Comparison of ENCODE assay signal across 12 cellular contexts in genomic region chr10:70234668-70235447, GRCh38. TPM values are rescaled to one million over a fixed set of nuclear protein-coding genes. Genes with fewer than 3 reads are reported as not detected.
DNase-seq lines count a peak whose midpoint lies in the region; ATAC-seq and TF ChIP-seq lines count a peak whose summit lies in the region.
"Had no signal": no experiment of that assay in that cellular context is flagged by ENCODE, and none has a peak within 500 bp of the region (broad histone marks: within the 10 kb centered on the region; RNA-seq: fewer than 3 reads in every experiment).

No MANE protein-coding gene starts in this region.

- H2AK5ac ChIP-seq in H9 (ENCODE audit: insufficient read length, low read length), result no peak overlapping the region

- H3K27me3 ChIP-seq in H9 (ENCODE audit: insufficient read depth, low read length), result no peaks in the 10 kb centered on the region

- H4K20me1 ChIP-seq in H9 (ENCODE audit: control insufficient read depth, insufficient read depth, insufficient read length), result no peaks in the 10 kb centered on the region

- peaks cover 8 to 13% of the 10 kb centered on the region in 2 experiments for H3K4me1 Mint-ChIP-seq in H9
- peaks cover 9 to 29% (median 21%) of the 10 kb centered on the region in 4 donors for H3K4me1 Mint-ChIP-seq in naive thymus-derived CD8-positive, alpha-beta T cell

- H3K36me3 Mint-ChIP-seq in H9 (ENCODE audit: insufficient read depth in 1 of 3, low read depth in 3 of 3), result peaks cover 7 to 18% (median 13%) of the 10 kb centered on the region in 3 experiments; a peak in 6 of 7 replicates
- peaks cover 0 to 2% (median 0%) of the 10 kb centered on the region in 3 donors for H3K36me3 Mint-ChIP-seq in naive thymus-derived CD8-positive, alpha-beta T cell

- H4K91ac ChIP-seq in H9 (ENCODE audit: insufficient read length, low read depth, low read length), result no peak overlapping the region

- no peak overlapping the region for H2BK20ac ChIP-seq in H9 (ENCODE audit: low read depth, low read length, poor library complexity, severe bottlenecking)

- H3K9ac ChIP-seq in H9 (ENCODE audit: extremely low read depth, insufficient read length, low read length), result no peak overlapping the region

- H3K9me3 Mint-ChIP-seq in H9, result peaks cover 15 to 26% of the 10 kb centered on the region in 2 experiments
- no peaks in the 10 kb centered on the region for H3K9me3 Mint-ChIP-seq in naive thymus-derived CD8-positive, alpha-beta T cell

- H4K5ac ChIP-seq in H9 (ENCODE audit: insufficient read length, low read depth, low read length), result no peak overlapping the region

- H3K14ac ChIP-seq in H9 (ENCODE audit: insufficient read depth, low read length), result no peak overlapping the region

- no peak for TF ChIP-seq CTCF in H9 (conservative IDR thresholded peaks at IDR 0.05)

- no peak overlapping the region for H3K27ac ChIP-seq in H9 (ENCODE audit: insufficient read length, low read depth, low read length)

- H3K79me1 ChIP-seq in H9 (ENCODE audit: insufficient read depth, low read depth, low read length, poor library complexity, severe bottlenecking), result no peaks in the 10 kb centered on the region

- POLR2A ChIA-PET in naive thymus-derived CD8-positive, alpha-beta T cell (lab: Charles Lee), result interaction anchor here (0.7 kb wide), 1 partner anchor 35 kb away, joined by 3 read pairs; no protein-coding TSS in a partner anchor

- no peak overlapping the region for H3K56ac ChIP-seq in H9 (ENCODE audit: insufficient read length, low read depth, low read length)

- peaks cover 5% of the 10 kb centered on the region; the same call in 1 of the 2 replicates for H3K79me2 ChIP-seq in H9 (ENCODE audit: insufficient read depth, low read length)

- H3K23ac ChIP-seq in H9 (ENCODE audit: insufficient read length, low read depth, low read length), result no peak overlapping the region

- H2BK120ac ChIP-seq in H9 (ENCODE audit: low read depth, low read length, poor library complexity, severe bottlenecking), result no peak overlapping the region

- H2BK5ac ChIP-seq in H9 (ENCODE audit: insufficient read length, low read length), result no peak overlapping the region

- H3K9me3 ChIP-seq in H9 (ENCODE audit: control insufficient read depth, low read depth, low read length), result no peaks in the 10 kb centered on the region

- peak; percentile 67 for DNase-seq in AG08395 (ENCODE audit: low spot score)
- no peak for DNase-seq in H9
- DNase-seq in amniotic stem cell (lab: John Stamatoyannopoulos, UW), result peak; percentile 27
- DNase-seq in naive thymus-derived CD8-positive, alpha-beta T cell, result no peak
- DNase-seq in activated CD8-positive, alpha-beta memory T cell treated with anti-CD3 and anti-CD28 coated beads for 24 hours, result no peak
- DNase-seq: mesendoderm, NCI-H1436 treated with DMSO at 0.1 percent for 48 hours had no signal

- H2AFZ ChIP-seq in H9 (ENCODE audit: low read length), result no peak overlapping the region

- no peak overlapping the region for H3T11ph ChIP-seq in H9 (ENCODE audit: low read length)

- no peak overlapping the region for H3K18ac ChIP-seq in H9 (ENCODE audit: insufficient read length, low read depth, low read length)

- no CpG with 5 or more reads among the region's 18 CpGs for WGBS in H9 (ENCODE audit: extremely low coverage, insufficient read length, low lambda C conversion rate)

- H3K4ac ChIP-seq in H9 (ENCODE audit: low read depth, low read length), result no peak overlapping the region

- H3K4me1 ChIP-seq in H9 (ENCODE audit: insufficient read depth, low read length), result no peaks in the 10 kb centered on the region

- ATAC-seq in naive thymus-derived CD8-positive, alpha-beta T cell, result no peak
- no peak for ATAC-seq in GM18858 (IDR thresholded peaks at IDR 0.05; ENCODE audit: unreplicated experiment)
- no peak for ATAC-seq in HG02642 (IDR thresholded peaks at IDR 0.05; ENCODE audit: poor library complexity, unreplicated experiment)
- ATAC-seq in HG02973 (IDR thresholded peaks at IDR 0.05; ENCODE audit: unreplicated experiment), result no peak

- no peak overlapping the region for H2BK15ac ChIP-seq in H9 (ENCODE audit: low read depth, low read length)

- no peak overlapping the region for H3K27ac Mint-ChIP-seq in H9
- H3K27ac Mint-ChIP-seq in naive thymus-derived CD8-positive, alpha-beta T cell, result peak overlapping the region in 4 of 10 donors; percentile 44 to 81 (median 64)

- peak overlapping the region; percentile 29 to 46; a peak in 3 of 5 replicates for H3K4me3 Mint-ChIP-seq in H9
- peak overlapping the region in 8 of 10 donors; percentile 20 to 73 (median 48) for H3K4me3 Mint-ChIP-seq in naive thymus-derived CD8-positive, alpha-beta T cell

- no peak overlapping the region for H2BK12ac ChIP-seq in H9 (ENCODE audit: insufficient read length, low read depth, low read length)

- H3K27me3 Mint-ChIP-seq in H9 (ENCODE audit: low read depth), result peaks cover 3% of the 10 kb centered on the region
- peaks cover 0 to 1% (median 0%) of the 10 kb centered on the region in 5 donors for H3K27me3 Mint-ChIP-seq in naive thymus-derived CD8-positive, alpha-beta T cell

- no peak overlapping the region for H4K8ac ChIP-seq in H9 (replicated peaks; ENCODE audit: insufficient read length, low read depth, low read length)

- no peak overlapping the region for H3K4me2 ChIP-seq in H9 (ENCODE audit: insufficient read depth, insufficient read length, low read length)

- peaks cover 14% of the 10 kb centered on the region for H3K23me2 ChIP-seq in H9 (ENCODE audit: insufficient read length, low read depth, low read length, poor library complexity, severe bottlenecking)

RNA-seq across cellular contexts. Expression of gene PPA1, which starts 1.6 kb away (rescaled TPM):
- 115 and 117 TPM in 2 replicates for total RNA-seq in H9 (2021)
- total RNA-seq in naive thymus-derived CD8-positive, alpha-beta T cell, result 10 to 100 TPM; 51.0 to 57.4 TPM
- polyA plus RNA-seq in naive thymus-derived CD8-positive, alpha-beta T cell, result 100 to 1,000 TPM; 137 to 222 (median 154) TPM

RNA-seq across cellular contexts. Expression of gene NPFFR1, which starts 48.9 kb away (rescaled TPM):
- total RNA-seq in H9 (2021), result not detected in 2 replicates
- not detected for total RNA-seq in naive thymus-derived CD8-positive, alpha-beta T cell
- not detected for polyA plus RNA-seq in naive thymus-derived CD8-positive, alpha-beta T cell
- total RNA-seq: epithelial cell of proximal tubule, SK-MEL-5 had no signal

Comparison
In these comparisons a context has a peak if more than half of its experiments do, and no peak if none do; other contexts are left out.
1. DNase-seq: peak in AG08395 (single experiment) and amniotic stem cell (single experiment); none in H9 (single experiment), naive thymus-derived CD8-positive, alpha-beta T cell (0 of 10) and activated CD8-positive, alpha-beta memory T cell treated with anti-CD3 and anti-CD28 coated beads for 24 hours (single experiment).